8 cellular contexts compared by ENCODE assay signal in genomic region chr1:151790071-151790939, GRCh38. TPM values are rescaled to one million over a fixed set of nuclear protein-coding genes. Genes with fewer than 3 reads are reported as not detected.
DNase-seq lines count a peak whose midpoint lies in the region; ATAC-seq and TF ChIP-seq lines count a peak whose summit lies in the region.

TDRKH (minus strand) TSS chr1:151790500; CDS start chr1:151783022, 7,478 bp downstream.

- intact Hi-C loops in CD4-positive, alpha-beta memory T cell (cut with micrococcal nuclease) = loop anchor here (1.0 to 5.0 kb wide), 5 partner anchors 27 to 508 kb away; partner anchors contain the start of genes MRPL9, S100A10 and ZNF687
- intact Hi-C loops in activated CD8-positive, alpha-beta T cell treated with anti-CD3 and anti-CD28 coated beads for 36 hours (cut with micrococcal nuclease) = loop anchor here (5.0 kb wide), 1 partner anchor 37 kb away; no protein-coding TSS in a partner anchor
- intact Hi-C loops in lower lobe of right lung (cut with DNase I) = no loop called here

- H3K27ac Mint-ChIP-seq in CD4-positive, alpha-beta memory T cell = peak within 1 kb of the TSS; percentile 85 to 98 (median 90)
- peak within 1 kb of the TSS; percentile 79 for H3K27ac Mint-ChIP-seq in activated CD8-positive, alpha-beta T cell treated with anti-CD3 and anti-CD28 coated beads for 36 hours

- H3K4me3 Mint-ChIP-seq in CD4-positive, alpha-beta memory T cell = peak within 1 kb of the TSS; percentile 91 to 99 (median 96)
- H3K4me3 Mint-ChIP-seq in activated CD8-positive, alpha-beta T cell treated with anti-CD3 and anti-CD28 coated beads for 36 hours = peak within 1 kb of the TSS; percentile 91

- POLR2A ChIA-PET in CD4-positive, alpha-beta memory T cell (lab: Charles Lee; ENCODE audit: partially characterized antibody) = interaction anchor here (0.6 to 3.2 kb wide), 17 partner anchors 10 to 202 kb away, joined by 3 to 39 read pairs (median 4); partner anchors contain the start of genes C2CD4D, MRPL9 and RORC
- POLR2A ChIA-PET in activated CD8-positive, alpha-beta T cell treated with anti-CD3 and anti-CD28 coated beads for 36 hours (lab: Charles Lee) = interaction anchor here (1.0 to 1.6 kb wide), 9 partner anchors 8 to 509 kb away, joined by 3 to 7 read pairs (median 3); partner anchors contain the start of genes MRPL9 and ZNF687

- peaks cover 21 to 41% (median 34%) of the 10 kb centered on the region in 4 donors for H3K4me1 Mint-ChIP-seq in CD4-positive, alpha-beta memory T cell
- H3K4me1 Mint-ChIP-seq in activated CD8-positive, alpha-beta T cell treated with anti-CD3 and anti-CD28 coated beads for 36 hours (ENCODE audit: low read depth) = peaks cover 23% of the 10 kb centered on the region

- peaks cover 0 to 2% (median 0%) of the 10 kb centered on the region in 8 donors for H3K9me3 Mint-ChIP-seq in CD4-positive, alpha-beta memory T cell
- no peaks in the 10 kb centered on the region for H3K9me3 Mint-ChIP-seq in activated CD8-positive, alpha-beta T cell treated with anti-CD3 and anti-CD28 coated beads for 36 hours

- H3K4me1 ChIP-seq in CD4-positive, alpha-beta memory T cell (ENCODE audit: insufficient read depth, low read length) = peaks cover 29% of the 10 kb centered on the region
- no peaks in the 10 kb centered on the region for H3K4me1 ChIP-seq in ectodermal cell (ENCODE audit: control insufficient read depth, insufficient read depth, low read length)
- peaks cover 14% of the 10 kb centered on the region for H3K4me1 ChIP-seq in lower lobe of right lung

- peak within 1 kb of the TSS; percentile 86 to 100 for H3K4me3 ChIP-seq in CD4-positive, alpha-beta memory T cell (ENCODE audit: low read length in 2 of 2)
- H3K4me3 ChIP-seq in ectodermal cell (ENCODE audit: insufficient read depth, low read depth, low read length) = peak within 1 kb of the TSS; percentile 74
- H3K4me3 ChIP-seq in lower lobe of right lung = peak within 1 kb of the TSS; percentile 88

- peak; percentile 98 to 100 (median 99) for DNase-seq in CD4-positive, alpha-beta memory T cell
- DNase-seq in HK-2 (ENCODE audit: unreplicated experiment) (peak; percentile 99), NCI-H82 treated with DMSO at 0.1 percent for 48 hours (lab: John Stamatoyannopoulos, UW; ENCODE audit: unreplicated experiment) (peak; percentile 100), lower lobe of right lung (peak; percentile 98)
- DNase-seq in activated CD8-positive, alpha-beta T cell treated with anti-CD3 and anti-CD28 coated beads for 36 hours = peak; percentile 99
- peak; percentile 97 to 98 (median 98) for DNase-seq in stimulated activated CD4-positive, alpha-beta T cell treated with anti-CD3 and anti-CD28 coated beads, TNF-alpha, amount 100 ng/mL, for 24 hours (ENCODE audit: low read depth in 3 of 3)

- no peaks in the 10 kb centered on the region for H3K27me3 Mint-ChIP-seq in CD4-positive, alpha-beta memory T cell
- H3K27me3 Mint-ChIP-seq in activated CD8-positive, alpha-beta T cell treated with anti-CD3 and anti-CD28 coated beads for 36 hours = no peaks in the 10 kb centered on the region

- no peak for TF ChIP-seq CTCF in activated CD8-positive, alpha-beta T cell treated with anti-CD3 and anti-CD28 coated beads for 36 hours (IDR thresholded peaks at IDR 0.05)
- TF ChIP-seq CTCF in lower lobe of right lung (IDR thresholded peaks at IDR 0.05) = peak; percentile 35

- 0% methylated on average over 58 of the region's 58 CpGs for WGBS in ectodermal cell, 2 experiments

- ATAC-seq in GM19452 (IDR thresholded peaks at IDR 0.05; ENCODE audit: unreplicated experiment) = peak; percentile 95
- ATAC-seq in activated CD8-positive, alpha-beta T cell treated with anti-CD3 and anti-CD28 coated beads for 36 hours = peak; percentile 99
- ATAC-seq in lower lobe of right lung = peak; percentile 100

- peaks cover 5 to 10% of the 10 kb centered on the region in 2 donors for H3K36me3 Mint-ChIP-seq in CD4-positive, alpha-beta memory T cell
- H3K36me3 Mint-ChIP-seq in activated CD8-positive, alpha-beta T cell treated with anti-CD3 and anti-CD28 coated beads for 36 hours (ENCODE audit: low read depth) = no peaks in the 10 kb centered on the region

- H3K27me3 ChIP-seq in CD4-positive, alpha-beta memory T cell (ENCODE audit: insufficient read depth, low read length) = no peaks in the 10 kb centered on the region
- H3K27me3 ChIP-seq in ectodermal cell (ENCODE audit: control insufficient read depth, insufficient read depth, low read length, poor library complexity, severe bottlenecking) (peaks cover 13% of the 10 kb centered on the region), lower lobe of right lung (ENCODE audit: low read depth) (no peaks in the 10 kb centered on the region)

- no peaks in the 10 kb centered on the region for H3K36me3 ChIP-seq in CD4-positive, alpha-beta memory T cell (ENCODE audit: insufficient read depth, low read length)
- no peaks in the 10 kb centered on the region for H3K36me3 ChIP-seq in ectodermal cell (ENCODE audit: control insufficient read depth, insufficient read depth, low read length)
- no peaks in the 10 kb centered on the region for H3K36me3 ChIP-seq in lower lobe of right lung

- H3K27ac ChIP-seq in CD4-positive, alpha-beta memory T cell (ENCODE audit: low read depth, low read length) = peak within 1 kb of the TSS; percentile 51
- H3K27ac ChIP-seq in ectodermal cell (ENCODE audit: insufficient read depth, low read depth, low read length, poor library complexity, severe bottlenecking) = peak within 1 kb of the TSS; percentile 52
- H3K27ac ChIP-seq in lower lobe of right lung = peak within 1 kb of the TSS; percentile 60

- CTCF ChIA-PET in CD4-positive, alpha-beta memory T cell (lab: Charles Lee; ENCODE audit: partially characterized antibody) = interaction anchor here (1.0 to 2.3 kb wide), 12 partner anchors 9 to 206 kb away, joined by 3 to 15 read pairs (median 5); partner anchors contain the start of genes C2CD4D and MRPL9
- CTCF ChIA-PET in activated CD8-positive, alpha-beta T cell treated with anti-CD3 and anti-CD28 coated beads for 36 hours (lab: Charles Lee) = interaction anchor here (1.0 to 2.3 kb wide), 6 partner anchors 8 to 256 kb away, joined by 3 to 12 read pairs (median 3); partner anchors contain the start of gene MRPL9

- H3K9me3 ChIP-seq in CD4-positive, alpha-beta memory T cell (ENCODE audit: control insufficient read depth in 1 of 2, low read length in 2 of 2) = no peaks in the 10 kb centered on the region
- H3K9me3 ChIP-seq in ectodermal cell (ENCODE audit: control insufficient read depth, low read length) (no peaks in the 10 kb centered on the region), lower lobe of right lung (no peaks in the 10 kb centered on the region)

RNA-seq across cellular contexts. Expression of gene TDRKH, which starts in this region (rescaled TPM):
- total RNA-seq in CD4-positive, alpha-beta memory T cell = 10 to 100 TPM; 29.1 to 29.3 TPM
- polyA plus RNA-seq in CD4-positive, alpha-beta memory T cell = 10 to 100 TPM; 16.6 to 18.8 TPM
- total RNA-seq in activated CD8-positive, alpha-beta T cell treated with anti-CD3 and anti-CD28 coated beads for 36 hours = 10 to 100 TPM in 1 of 2 experiments, 1 to 10 TPM in 1; 9.7 to 10.5 TPM
- 22.7 TPM for polyA plus RNA-seq in ectodermal cell (2013, experiment 1 of 4)
- 22.0 TPM for polyA plus RNA-seq in ectodermal cell (2013, experiment 2 of 4)
- 20.0 TPM for polyA plus RNA-seq in ectodermal cell (2013, experiment 3 of 4)
- polyA plus RNA-seq in ectodermal cell (2013, experiment 4 of 4) = 19.8 TPM
- total RNA-seq in lower lobe of right lung = 12.3 TPM

Comparison
In these comparisons a context has a peak if more than half of its experiments do, and no peak if none do; other contexts are left out.
1. Peak in every context shown above with its lines: DNase-seq, ATAC-seq, H3K4me3 ChIP-seq and H3K27ac ChIP-seq.